ENCODE assay signal across 18 cellular contexts in genomic region chr16:77435240-77435819, GRCh38. TPM values are rescaled to one million over a fixed set of nuclear protein-coding genes. Genes with fewer than 3 reads are reported as not detected.
A peak's percentile ranks its signal among the peaks of the same experiment; 100 is the strongest.
DNase-seq lines count a peak whose midpoint lies in the region; ATAC-seq, FAIRE-seq and TF ChIP-seq lines count a peak whose summit lies in the region.
"Had no signal": no experiment of that assay in that cellular context is flagged by ENCODE, and none has a peak within 500 bp of the region (broad histone marks: within the 10 kb centered on the region; RNA-seq: fewer than 3 reads in every experiment).

No MANE protein-coding gene starts in this region.

- no peak overlapping the region for H2AK5ac ChIP-seq in neuronal stem cell (ENCODE audit: low read depth, low read length)

- H4K8ac ChIP-seq in neuronal stem cell (ENCODE audit: low read depth, low read length), result no peak overlapping the region

- no peak overlapping the region for H2BK15ac ChIP-seq in neuronal stem cell (ENCODE audit: low read length)

- H3K27me3 ChIP-seq in NT2/D1 (ENCODE audit: insufficient read depth, insufficient read length) (peaks cover 56% of the 10 kb centered on the region), hepatocyte (peaks cover 75% of the 10 kb centered on the region), neuronal stem cell (ENCODE audit: control insufficient read depth in 3 of 3, insufficient read depth in 3 of 3, low read depth in 1 of 3, low read length in 3 of 3) (peaks cover 3 to 90% (median 48%) of the 10 kb centered on the region in 3 experiments)
- H3K27me3 ChIP-seq: ovary had no signal

- no peak overlapping the region for H2BK12ac ChIP-seq in neuronal stem cell (ENCODE audit: low read length)

- no peaks in the 10 kb centered on the region for H3K9me2 ChIP-seq in hepatocyte (replicated peaks; ENCODE audit: insufficient read depth)

- TF ChIP-seq POLR2A in GM12891 (IDR thresholded peaks at IDR 0.05; ENCODE audit: low read depth, low read length), result no peak

- no peak overlapping the region for H3K23ac ChIP-seq in neuronal stem cell (ENCODE audit: low read depth, low read length, poor library complexity)

- H3K4ac ChIP-seq in neuronal stem cell (ENCODE audit: low read length), result no peak overlapping the region

- WGBS in hepatocyte (ENCODE audit: low lambda C conversion rate, missing lambda C conversion rate), result 7% methylated on average over 17 of the region's 23 CpGs
- no CpG with 5 or more reads among the region's 23 CpGs for WGBS in neuronal stem cell (ENCODE audit: extremely low coverage in 2 of 2, insufficient read length in 2 of 2, insufficient replicate concordance in 1 of 2), 2 donors

- no peaks in the 10 kb centered on the region for H3K79me1 ChIP-seq in neuronal stem cell (ENCODE audit: low read depth, low read length)

- no peaks in the 10 kb centered on the region for H3K79me2 ChIP-seq in hepatocyte

- no peak overlapping the region for H4K91ac ChIP-seq in neuronal stem cell (ENCODE audit: low read depth, low read length, poor library complexity)

- H3K4me2 ChIP-seq in hepatocyte (peak overlapping the region; percentile 85), neuronal stem cell (ENCODE audit: insufficient read depth, low read length, poor library complexity, severe bottlenecking) (peak overlapping the region; percentile 94)

- H3K36me3 ChIP-seq in ES-I3 (ENCODE audit: insufficient read depth, low read length) (no peaks in the 10 kb centered on the region), NT2/D1 (ENCODE audit: insufficient read depth, insufficient read length, low read length) (no peaks in the 10 kb centered on the region), hepatocyte (replicated peaks; ENCODE audit: insufficient read depth, low read depth) (no peaks in the 10 kb centered on the region), neuronal stem cell (replicated peaks in 1 of 2; ENCODE audit: control insufficient read depth in 2 of 2, insufficient read depth in 2 of 2, low read length in 2 of 2) (no peaks in the 10 kb centered on the region)
- H3K36me3 ChIP-seq: gastroesophageal sphincter, ovary had no signal

- peak overlapping the region; percentile 57; the same call in 1 of the 2 replicates for H3K9ac ChIP-seq in ES-I3 (ENCODE audit: low read depth, low read length)
- H3K9ac ChIP-seq in NT2/D1 (ENCODE audit: insufficient read length, low read depth), result peak overlapping the region; percentile 21
- no peak overlapping the region for H3K9ac ChIP-seq in neuronal stem cell (ENCODE audit: low read depth, low read length, poor library complexity)

- H3K27ac ChIP-seq in hepatocyte, result no peak overlapping the region
- H3K27ac ChIP-seq in neuronal stem cell (replicated peaks; ENCODE audit: low read length), result no peak overlapping the region
- H3K27ac ChIP-seq: gastroesophageal sphincter, ovary had no signal

- ATAC-seq in HG02981 (IDR thresholded peaks at IDR 0.05; ENCODE audit: unreplicated experiment), result no peak
- ATAC-seq: gastroesophageal sphincter had no signal

- no peak overlapping the region for H3K14ac ChIP-seq in neuronal stem cell (ENCODE audit: low read length)

- no peak for TF ChIP-seq CTCF in hepatocyte (IDR thresholded peaks at IDR 0.05; ENCODE audit: poor library complexity)

- H3K4me1 ChIP-seq in ES-I3 (ENCODE audit: insufficient read depth, low read length), result peaks cover 7% of the 10 kb centered on the region; the same call in 1 of the 2 replicates
- H3K4me1 ChIP-seq in NT2/D1 (ENCODE audit: insufficient read depth, insufficient read length), result peaks cover 4% of the 10 kb centered on the region
- H3K4me1 ChIP-seq in hepatocyte (ENCODE audit: insufficient read depth), result no peaks in the 10 kb centered on the region
- H3K4me1 ChIP-seq in neuronal stem cell (ENCODE audit: control insufficient read depth in 2 of 2, insufficient read depth in 1 of 2, low read depth in 1 of 2, low read length in 2 of 2), result peaks cover 0 to 4% of the 10 kb centered on the region in 2 donors
- H3K4me1 ChIP-seq: gastroesophageal sphincter had no signal

- H2BK5ac ChIP-seq in neuronal stem cell (ENCODE audit: low read length), result no peak overlapping the region

- H2AFZ ChIP-seq in hepatocyte (no peak overlapping the region), neuronal stem cell (ENCODE audit: low read length) (no peak overlapping the region)

- no peak overlapping the region for H2BK120ac ChIP-seq in neuronal stem cell (ENCODE audit: low read depth, low read length)

- H3K9me3 ChIP-seq in ES-I3 (ENCODE audit: control insufficient read depth, insufficient read depth, low read length), result no peaks in the 10 kb centered on the region
- no peaks in the 10 kb centered on the region for H3K9me3 ChIP-seq in NT2/D1 (ENCODE audit: insufficient read depth, low read length)
- no peaks in the 10 kb centered on the region for H3K9me3 ChIP-seq in hepatocyte (ENCODE audit: low read depth)
- H3K9me3 ChIP-seq in neuronal stem cell (replicated peaks in 1 of 2; ENCODE audit: control insufficient read depth in 2 of 2, insufficient read depth in 1 of 2, low read depth in 1 of 2, low read length in 2 of 2), result no peaks in the 10 kb centered on the region
- H3K9me3 ChIP-seq: gastroesophageal sphincter, ovary had no signal

- no peak for FAIRE-seq in GM12891 (lab: Jason Lieb, UNC)
- FAIRE-seq: kidney had no signal

- peak overlapping the region; percentile 11 for H3K4me3 ChIP-seq in NT2/D1 (ENCODE audit: insufficient read length, low read depth)
- H3K4me3 ChIP-seq in hepatocyte, result no peak overlapping the region
- H3K4me3 ChIP-seq in neuronal stem cell (ENCODE audit: low read length in 2 of 2), result peak overlapping the region in 1 of 2 donors; percentile 83

- DNase-seq in NT2/D1 (ENCODE audit: low read depth, low spot score) (no peak), hepatocyte (ENCODE audit: low spot score) (no peak), neuronal stem cell (ENCODE audit: low spot score) (peak; percentile 9), GM12891 (ENCODE audit: insufficient read length, low spot score) (no peak), GM03348 (ENCODE audit: low spot score) (no peak)
- no peak for DNase-seq in activated CD4-positive, alpha-beta T cell treated with anti-CD3 and anti-CD28 coated beads for 4 hours
- DNase-seq: activated T-cell treated with anti-CD3 and anti-CD28 coated beads, Interleukin-2, amount 50 U/mL, for 48 hours; IMR-90; NCI-H2081; ovary; stimulated activated naive CD4-positive, alpha-beta T cell treated with Interleukin-2 at 50 U/mL for 16 hours had no signal

- no peak overlapping the region for H3K18ac ChIP-seq in neuronal stem cell (ENCODE audit: low read length)

- no peaks in the 10 kb centered on the region for H4K20me1 ChIP-seq in hepatocyte (ENCODE audit: insufficient read depth, poor library complexity, severe bottlenecking)

TF ChIP-seq in GM12891, 5 proteins besides CTCF, POLR2A, EP300 and RAD21:
- TF ChIP-seq POU2F2 (IDR thresholded peaks at IDR 0.05; ENCODE audit: low read depth, low read length) (no peak), SPI1 (IDR thresholded peaks at IDR 0.05; ENCODE audit: low read depth, low read length) (no peak), TAF1 (IDR thresholded peaks at IDR 0.05; ENCODE audit: low read depth, low read length) (no peak), POLR2AphosphoS5 (IDR thresholded peaks at IDR 0.05; ENCODE audit: low read depth, low read length) (no peak), PAX5 (IDR thresholded peaks at IDR 0.05; ENCODE audit: insufficient read depth, low read length, severe bottlenecking) (no peak)

RNA-seq across cellular contexts. Expression of gene ADAMTS18, which starts 0.5 kb away (rescaled TPM):
- 2.7 and 5.5 TPM in 2 replicates for total RNA-seq in hepatocyte
- 2.5 and 2.7 TPM in 2 replicates for polyA plus RNA-seq in hepatocyte
- polyA plus RNA-seq in neuronal stem cell (2013, experiment 1 of 2), result 0.03 TPM
- polyA plus RNA-seq in neuronal stem cell (2013, experiment 2 of 2), result 0.01 TPM
- not detected for polyA plus RNA-seq in GM12891 (2012; ENCODE audit: low read depth, missing spikeins)
- total RNA-seq: activated naive CD8-positive, alpha-beta T cell treated with anti-CD3 and anti-CD28 coated beads for 36 hours; IMR-90; mucosa of gallbladder; SK-MEL-5 had no signal
- polyA plus RNA-seq: IMR-90 had no signal
